ENCODE assay signal across 1 cellular context in the genomic region with DNA sequence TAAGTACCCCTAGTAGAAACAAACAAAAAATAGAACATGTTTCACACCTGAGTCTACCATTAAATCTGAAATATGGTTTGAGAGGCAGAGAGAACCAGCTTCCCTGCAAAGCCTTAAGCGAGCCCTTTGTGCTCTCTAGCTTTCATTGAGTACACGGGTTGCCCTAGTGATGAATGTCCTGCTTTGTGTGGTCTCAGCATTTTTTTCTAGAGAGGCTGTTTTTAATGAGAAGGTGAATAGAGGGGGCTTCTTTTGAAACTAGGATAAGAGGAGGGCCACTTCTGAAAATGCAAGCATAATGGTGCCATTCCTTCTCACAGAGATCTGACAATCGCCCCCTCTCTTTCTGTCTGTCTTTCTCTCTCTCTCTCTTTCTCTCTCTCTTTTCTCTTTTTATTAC.
TF ChIP-seq lines count a peak whose summit lies in the region.

No MANE protein-coding gene starts in this region.

TF ChIP-seq in GM23338, 12 proteins besides CTCF, POLR2A, EP300 and RAD21 (continued from another document):
- TF ChIP-seq, protein P1, sequence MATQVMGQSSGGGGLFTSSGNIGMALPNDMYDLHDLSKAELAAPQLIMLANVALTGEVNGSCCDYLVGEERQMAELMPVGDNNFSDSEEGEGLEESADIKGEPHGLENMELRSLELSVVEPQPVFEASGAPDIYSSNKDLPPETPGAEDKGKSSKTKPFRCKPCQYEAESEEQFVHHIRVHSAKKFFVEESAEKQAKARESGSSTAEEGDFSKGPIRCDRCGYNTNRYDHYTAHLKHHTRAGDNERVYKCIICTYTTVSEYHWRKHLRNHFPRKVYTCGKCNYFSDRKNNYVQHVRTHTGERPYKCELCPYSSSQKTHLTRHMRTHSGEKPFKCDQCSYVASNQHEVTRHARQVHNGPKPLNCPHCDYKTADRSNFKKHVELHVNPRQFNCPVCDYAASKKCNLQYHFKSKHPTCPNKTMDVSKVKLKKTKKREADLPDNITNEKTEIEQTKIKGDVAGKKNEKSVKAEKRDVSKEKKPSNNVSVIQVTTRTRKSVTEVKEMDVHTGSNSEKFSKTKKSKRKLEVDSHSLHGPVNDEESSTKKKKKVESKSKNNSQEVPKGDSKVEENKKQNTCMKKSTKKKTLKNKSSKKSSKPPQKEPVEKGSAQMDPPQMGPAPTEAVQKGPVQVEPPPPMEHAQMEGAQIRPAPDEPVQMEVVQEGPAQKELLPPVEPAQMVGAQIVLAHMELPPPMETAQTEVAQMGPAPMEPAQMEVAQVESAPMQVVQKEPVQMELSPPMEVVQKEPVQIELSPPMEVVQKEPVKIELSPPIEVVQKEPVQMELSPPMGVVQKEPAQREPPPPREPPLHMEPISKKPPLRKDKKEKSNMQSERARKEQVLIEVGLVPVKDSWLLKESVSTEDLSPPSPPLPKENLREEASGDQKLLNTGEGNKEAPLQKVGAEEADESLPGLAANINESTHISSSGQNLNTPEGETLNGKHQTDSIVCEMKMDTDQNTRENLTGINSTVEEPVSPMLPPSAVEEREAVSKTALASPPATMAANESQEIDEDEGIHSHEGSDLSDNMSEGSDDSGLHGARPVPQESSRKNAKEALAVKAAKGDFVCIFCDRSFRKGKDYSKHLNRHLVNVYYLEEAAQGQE (IDR thresholded peaks at IDR 0.05; ENCODE audit: unreplicated experiment), result no peak
- TF ChIP-seq ZNF331 (CRISPR knock-in tag; IDR thresholded peaks at IDR 0.05; ENCODE audit: low read depth), result no peak
TF ChIP-seq in GM23338: peak in this region for 0.
